In the genomic region with DNA sequence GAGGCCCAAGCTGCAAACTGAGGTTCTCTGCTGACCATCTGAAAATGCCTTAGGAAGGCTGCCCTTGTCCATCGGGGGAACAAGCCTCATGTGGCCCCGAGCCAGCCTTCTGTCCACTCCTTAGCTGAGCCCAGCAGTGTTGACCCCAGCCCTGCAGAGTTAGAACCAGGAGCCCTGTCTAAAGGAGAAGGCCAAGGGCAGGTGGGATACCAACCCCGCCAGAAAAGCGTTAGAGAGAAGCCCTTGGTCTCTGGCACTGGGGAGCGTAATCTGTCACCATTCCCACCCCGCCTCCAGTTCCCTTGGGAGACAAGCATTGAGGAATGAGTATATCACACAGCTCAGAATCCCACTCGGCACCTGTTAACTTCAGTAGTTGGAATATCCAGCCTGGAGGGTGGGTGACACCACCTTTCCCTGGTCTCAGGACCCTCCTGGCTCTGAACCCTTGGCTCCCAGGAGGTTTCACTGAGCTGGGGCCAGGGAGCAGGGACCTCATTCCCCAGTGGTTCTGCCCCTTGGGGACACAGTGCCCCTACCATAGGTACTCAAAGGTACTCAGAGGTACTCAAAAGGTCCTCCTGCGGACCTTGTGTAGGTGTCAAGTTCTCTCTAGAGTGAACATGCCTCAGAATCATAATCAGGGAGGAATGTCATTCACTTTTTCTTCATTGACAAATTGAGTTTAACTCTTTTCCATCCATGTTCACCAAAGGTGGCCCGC, we compare ENCODE assay signal across 1 cellular context.
TF ChIP-seq lines count a peak whose summit lies in the region.

No MANE protein-coding gene starts in this region.

TF ChIP-seq in liver, 16 proteins besides CTCF, POLR2A, EP300 and RAD21:
- TF ChIP-seq REST (IDR thresholded peaks at IDR 0.05) = no peak
- TF ChIP-seq HNF4G (IDR thresholded peaks at IDR 0.05) = no peak
- no peak for TF ChIP-seq JUND (IDR thresholded peaks at IDR 0.05)
